Comparison of ENCODE assay signal across 19 cellular contexts in the genomic region with DNA sequence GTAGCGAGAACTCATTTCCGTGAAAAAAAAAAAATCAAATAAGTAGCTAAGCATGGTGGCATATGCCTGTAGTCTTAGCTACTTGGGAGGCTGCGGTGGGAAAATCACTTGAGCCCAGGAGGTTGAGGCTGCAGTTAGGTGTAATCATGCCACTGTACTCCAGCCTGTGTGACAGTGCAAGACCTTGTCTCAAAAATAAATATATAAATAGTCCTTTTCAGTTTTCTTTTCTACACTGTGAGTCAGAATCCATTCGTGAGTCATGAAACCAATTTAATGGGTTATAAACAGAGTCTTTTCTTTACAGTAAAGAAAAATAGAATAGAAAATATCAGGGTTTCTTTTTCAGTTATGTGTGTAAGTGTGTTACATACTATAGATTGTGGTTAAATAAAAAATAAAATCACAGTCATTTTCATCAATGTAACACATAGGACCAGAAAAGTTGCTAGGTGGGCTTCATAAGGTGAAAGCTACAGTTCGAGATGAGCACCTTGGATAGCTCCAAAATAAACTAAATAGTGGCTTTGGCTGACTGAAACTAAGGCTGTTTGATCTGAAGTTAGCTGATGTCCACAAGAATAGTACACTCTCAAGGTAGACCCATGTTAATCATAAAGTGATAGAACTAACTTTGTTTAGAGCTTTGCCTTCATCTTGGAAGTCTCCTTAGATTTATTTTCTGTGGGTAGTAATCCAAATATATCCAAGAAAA.
"Had no signal": no experiment of that assay in that cellular context is flagged by ENCODE, and none has a peak within 500 bp of the region (broad histone marks: within the 10 kb centered on the region; RNA-seq: fewer than 3 reads in every experiment).

No MANE protein-coding gene starts in this region.

- DNase-seq: activated CD4-positive, alpha-beta T cell treated with anti-CD3 and anti-CD28 coated beads, Interleukin-2, amount 50 U/mL, for 4 hours; activated CD8-positive, alpha-beta memory T cell treated with anti-CD3 and anti-CD28 coated beads, Interleukin-2, amount 10 ng/mL, durations not matched to agents 7 days and 5 days; activated naive CD4-positive, alpha-beta T cell; activated naive CD8-positive, alpha-beta T cell treated with anti-CD3 and anti-CD28 coated beads, Interleukin-2, amount 50 U/mL, for 24 hours; activated T-cell treated with anti-CD3 and anti-CD28 coated beads, Interleukin-2, amount 50 U/mL, for 24 hours; aorta; dermis blood vessel endothelial cell; gastrocnemius medialis; heart left ventricle; immature natural killer cell; nucleus accumbens; small intestine; stimulated activated CD4-positive, alpha-beta T cell treated with anti-CD3 and anti-CD28 coated beads, Interleukin-4, amount 100 ng/mL, for 4 hours; stimulated activated CD8-positive, alpha-beta memory T cell treated with anti-CD3 and anti-CD28 coated beads, Interleukin-4, amount 100 ng/mL, for 48 hours; upper lobe of left lung had no signal

- H3K27ac Mint-ChIP-seq: activated CD8-positive, alpha-beta memory T cell treated with anti-CD3 and anti-CD28 coated beads, Interleukin-2, amount 10 ng/mL, durations not matched to agents 7 days and 5 days; activated naive CD8-positive, alpha-beta T cell treated with anti-CD3 and anti-CD28 coated beads, Interleukin-2, amount 50 U/mL, for 24 hours; activated T-cell treated with anti-CD3 and anti-CD28 coated beads, Interleukin-2, amount 50 U/mL, for 24 hours; immature natural killer cell; nephron; stimulated activated naive CD8-positive, alpha-beta T cell treated with anti-CD3 and anti-CD28 coated beads, Interleukin-15, Interleukin-2, amounts not matched to agents 100 ng/mL and 50 ng/mL, for 24 hours; T-helper 2 cell treated with Interferon-gamma antibody and Interleukin-4, amounts not matched to agents 5 μg/mL and 100 μg/mL, for 36 hours had no signal

- H3K4me1 Mint-ChIP-seq: activated CD8-positive, alpha-beta memory T cell treated with anti-CD3 and anti-CD28 coated beads, Interleukin-2, amount 10 ng/mL, durations not matched to agents 7 days and 5 days; immature natural killer cell; nephron had no signal

- H3K27me3 Mint-ChIP-seq: activated CD8-positive, alpha-beta memory T cell treated with anti-CD3 and anti-CD28 coated beads, Interleukin-2, amount 10 ng/mL, durations not matched to agents 7 days and 5 days; activated naive CD8-positive, alpha-beta T cell treated with anti-CD3 and anti-CD28 coated beads, Interleukin-2, amount 50 U/mL, for 24 hours had no signal

- H3K9me3 Mint-ChIP-seq: nephron had no signal

- H3K4me3 ChIP-seq: gastrocnemius medialis, heart left ventricle, right atrium auricular region, upper lobe of left lung had no signal

- ATAC-seq: activated CD8-positive, alpha-beta memory T cell treated with anti-CD3 and anti-CD28 coated beads, Interleukin-2, amount 10 ng/mL, durations not matched to agents 7 days and 5 days; activated naive CD8-positive, alpha-beta T cell treated with anti-CD3 and anti-CD28 coated beads, Interleukin-2, amount 50 U/mL, for 24 hours; gastrocnemius medialis; heart left ventricle had no signal

- H3K4me3 Mint-ChIP-seq: activated CD8-positive, alpha-beta memory T cell treated with anti-CD3 and anti-CD28 coated beads, Interleukin-2, amount 10 ng/mL, durations not matched to agents 7 days and 5 days; activated naive CD8-positive, alpha-beta T cell treated with anti-CD3 and anti-CD28 coated beads, Interleukin-2, amount 50 U/mL, for 24 hours; activated T-cell treated with anti-CD3 and anti-CD28 coated beads, Interleukin-2, amount 50 U/mL, for 24 hours; immature natural killer cell; nephron; stimulated activated naive CD8-positive, alpha-beta T cell treated with anti-CD3 and anti-CD28 coated beads, Interleukin-15, Interleukin-2, amounts not matched to agents 100 ng/mL and 50 ng/mL, for 24 hours; T-helper 2 cell treated with Interferon-gamma antibody and Interleukin-4, amounts not matched to agents 5 μg/mL and 100 μg/mL, for 36 hours had no signal
